Comparison of ENCODE assay signal across 8 cellular contexts in genomic region chr21:32940079-32941014, GRCh38.
DNase-seq lines count a peak whose midpoint lies in the region; ATAC-seq and TF ChIP-seq lines count a peak whose summit lies in the region.

No MANE protein-coding gene starts in this region.

- peaks cover 2% of the 10 kb centered on the region for H3K27me3 ChIP-seq in AG04450 (ENCODE audit: control insufficient read depth, insufficient read depth, low read length)
- peaks cover 0 to 23% (median 0%) of the 10 kb centered on the region in 4 donors for H3K27me3 ChIP-seq in esophagus muscularis mucosa
- no peaks in the 10 kb centered on the region for H3K27me3 ChIP-seq in neural cell (ENCODE audit: insufficient read depth, low read depth, low read length)

- H3K4me2 ChIP-seq in neural cell (ENCODE audit: low read length): no peak overlapping the region

- no peaks in the 10 kb centered on the region for H3F3A ChIP-seq in neural cell (ENCODE audit: insufficient read depth, low read length, poor library complexity, severe bottlenecking)

- H3K4me1 ChIP-seq in esophagus muscularis mucosa: no peaks in the 10 kb centered on the region

- peak; percentile 28 for TF ChIP-seq RAD21 in neural cell (conservative IDR thresholded peaks at IDR 0.05)

- intact Hi-C loops in esophagus muscularis mucosa (cut with DNase I): loop anchor here (5.0 kb wide), 1 partner anchor 257 kb away; no protein-coding TSS in a partner anchor

- no peaks in the 10 kb centered on the region for H3K36me3 ChIP-seq in esophagus muscularis mucosa
- no peaks in the 10 kb centered on the region for H3K36me3 ChIP-seq in neural cell (ENCODE audit: insufficient read depth, low read length)

- no peak overlapping the region for H3K4me3 ChIP-seq in AG04450 (ENCODE audit: low read depth, low read length)
- H3K4me3 ChIP-seq in GM12864 (ENCODE audit: low read depth, low read length): no peak overlapping the region
- no peak overlapping the region for H3K4me3 ChIP-seq in esophagus muscularis mucosa
- H3K4me3 ChIP-seq in neural cell (ENCODE audit: low read length): no peak overlapping the region

- H3K79me2 ChIP-seq in neural cell (replicated peaks; ENCODE audit: insufficient read depth, low read length): no peaks in the 10 kb centered on the region

- no peaks in the 10 kb centered on the region for H4K20me1 ChIP-seq in neural cell (ENCODE audit: insufficient read depth)

- H3K27ac ChIP-seq in AG04450 (ENCODE audit: low read depth, low read length) (no peak overlapping the region), esophagus muscularis mucosa (replicated peaks in 1 of 4) (no peak overlapping the region), neural cell (ENCODE audit: low read length) (no peak overlapping the region)

- TF ChIP-seq CTCF in AG04450 (IDR thresholded peaks at IDR 0.05; ENCODE audit: low read depth, low read length) (peak; percentile 84), GM12864 (IDR thresholded peaks at IDR 0.05; ENCODE audit: low read depth, low read length, missing control alignments) (peak; percentile 75), esophagus muscularis mucosa (IDR thresholded peaks at IDR 0.05) (peak; percentile 36 to 65 (median 49)), neural cell (IDR thresholded peaks at IDR 0.05; ENCODE audit: poor library complexity, severe bottlenecking) (peak; percentile 51)

- CTCF ChIA-PET in AG04450 (lab: Charles Lee): interaction anchor here (0.6 to 3.0 kb wide), 36 partner anchors 9 to 613 kb away, joined by 3 to 47 read pairs (median 3); no protein-coding TSS in a partner anchor

- POLR2A ChIA-PET in AG04450 (lab: Yijun Ruan, JAX): no interaction called here

- no peak overlapping the region for H3K9ac ChIP-seq in neural cell (ENCODE audit: low read length)

- no peak for TF ChIP-seq POLR2A in esophagus muscularis mucosa (IDR thresholded peaks at IDR 0.05; ENCODE audit: low read depth)

- no peak for TF ChIP-seq EP300 in esophagus muscularis mucosa (IDR thresholded peaks at IDR 0.05)
- no peak for TF ChIP-seq EP300 in neural cell (conservative IDR thresholded peaks at IDR 0.05; ENCODE audit: poor library complexity, severe bottlenecking)

- DNase-seq in AG04450 (ENCODE audit: low read depth, low spot score) (peak; percentile 3), GM12864 (ENCODE audit: low read depth) (no peak), NCI-H2107 treated with DMSO at 0.1 percent for 48 hours (lab: John Stamatoyannopoulos, UW; ENCODE audit: unreplicated experiment) (peak; percentile 19), esophagus muscularis mucosa (ENCODE audit: extremely low spot score) (no peak)
- peak; percentile 55 for DNase-seq in activated CD4-positive, alpha-beta T cell treated with anti-CD3 and anti-CD28 coated beads for 48 hours

- 55% methylated on average over 23 of the region's 23 CpGs for WGBS in esophagus muscularis mucosa

- no peaks in the 10 kb centered on the region for H3K9me2 ChIP-seq in neural cell (ENCODE audit: insufficient read depth, low read length)

- no peak for ATAC-seq in GM21717 (IDR thresholded peaks at IDR 0.05; ENCODE audit: unreplicated experiment)
- ATAC-seq in HG03108 (IDR thresholded peaks at IDR 0.05; ENCODE audit: unreplicated experiment): no peak

- H2AFZ ChIP-seq in neural cell (ENCODE audit: low read depth, low read length): no peak overlapping the region

- H3K9me3 ChIP-seq in AG04450 (ENCODE audit: control insufficient read depth, insufficient read depth, low read length) (no peaks in the 10 kb centered on the region), esophagus muscularis mucosa (no peaks in the 10 kb centered on the region), neural cell (ENCODE audit: low read length) (no peaks in the 10 kb centered on the region)

TF ChIP-seq in neural cell, 6 proteins besides CTCF, POLR2A, EP300 and RAD21:
- TF ChIP-seq, protein P1, sequence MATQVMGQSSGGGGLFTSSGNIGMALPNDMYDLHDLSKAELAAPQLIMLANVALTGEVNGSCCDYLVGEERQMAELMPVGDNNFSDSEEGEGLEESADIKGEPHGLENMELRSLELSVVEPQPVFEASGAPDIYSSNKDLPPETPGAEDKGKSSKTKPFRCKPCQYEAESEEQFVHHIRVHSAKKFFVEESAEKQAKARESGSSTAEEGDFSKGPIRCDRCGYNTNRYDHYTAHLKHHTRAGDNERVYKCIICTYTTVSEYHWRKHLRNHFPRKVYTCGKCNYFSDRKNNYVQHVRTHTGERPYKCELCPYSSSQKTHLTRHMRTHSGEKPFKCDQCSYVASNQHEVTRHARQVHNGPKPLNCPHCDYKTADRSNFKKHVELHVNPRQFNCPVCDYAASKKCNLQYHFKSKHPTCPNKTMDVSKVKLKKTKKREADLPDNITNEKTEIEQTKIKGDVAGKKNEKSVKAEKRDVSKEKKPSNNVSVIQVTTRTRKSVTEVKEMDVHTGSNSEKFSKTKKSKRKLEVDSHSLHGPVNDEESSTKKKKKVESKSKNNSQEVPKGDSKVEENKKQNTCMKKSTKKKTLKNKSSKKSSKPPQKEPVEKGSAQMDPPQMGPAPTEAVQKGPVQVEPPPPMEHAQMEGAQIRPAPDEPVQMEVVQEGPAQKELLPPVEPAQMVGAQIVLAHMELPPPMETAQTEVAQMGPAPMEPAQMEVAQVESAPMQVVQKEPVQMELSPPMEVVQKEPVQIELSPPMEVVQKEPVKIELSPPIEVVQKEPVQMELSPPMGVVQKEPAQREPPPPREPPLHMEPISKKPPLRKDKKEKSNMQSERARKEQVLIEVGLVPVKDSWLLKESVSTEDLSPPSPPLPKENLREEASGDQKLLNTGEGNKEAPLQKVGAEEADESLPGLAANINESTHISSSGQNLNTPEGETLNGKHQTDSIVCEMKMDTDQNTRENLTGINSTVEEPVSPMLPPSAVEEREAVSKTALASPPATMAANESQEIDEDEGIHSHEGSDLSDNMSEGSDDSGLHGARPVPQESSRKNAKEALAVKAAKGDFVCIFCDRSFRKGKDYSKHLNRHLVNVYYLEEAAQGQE (IDR thresholded peaks at IDR 0.05; ENCODE audit: borderline replicate concordance): no peak
- no peak for TF ChIP-seq TAF1 (IDR thresholded peaks at IDR 0.05; ENCODE audit: low read depth)
- no peak for TF ChIP-seq EZH2 (IDR thresholded peaks at IDR 0.05; ENCODE audit: borderline replicate concordance, insufficient read depth, low read length, poor library complexity, severe bottlenecking)
- peak; percentile 54 for TF ChIP-seq SMC3 (conservative IDR thresholded peaks at IDR 0.05; ENCODE audit: poor library complexity)

Comparison
In these comparisons a context has a peak if more than half of its experiments do, and no peak if none do; other contexts are left out.
1. DNase-seq: peak in AG04450 (single experiment), NCI-H2107 treated with DMSO at 0.1 percent for 48 hours (single experiment) and activated CD4-positive, alpha-beta T cell treated with anti-CD3 and anti-CD28 coated beads for 48 hours (single experiment); none in GM12864 (single experiment) and esophagus muscularis mucosa (single experiment).
2. Peak in every context shown above with its lines, with median percentiles within 50 percentile points of each other: CTCF ChIP-seq.